In genomic region chrX:23333842-23334535, GRCh38 we compare ENCODE assay signal across 9 cellular contexts. TPM values are rescaled to one million over a fixed set of nuclear protein-coding genes. Genes with fewer than 3 reads are reported as not detected.
A peak's percentile ranks its signal among the peaks of the same experiment; 100 is the strongest.
DNase-seq lines count a peak whose midpoint lies in the region; ATAC-seq and TF ChIP-seq lines count a peak whose summit lies in the region.
"Had no signal": no experiment of that assay in that cellular context is flagged by ENCODE, and none has a peak within 500 bp of the region (broad histone marks: within the 10 kb centered on the region; RNA-seq: fewer than 3 reads in every experiment).

No MANE protein-coding gene starts in this region.

- peaks cover 73% of the 10 kb centered on the region for H3K27me3 ChIP-seq in BLaER1

- no peak for ATAC-seq in GM21381 (IDR thresholded peaks at IDR 0.05; ENCODE audit: unreplicated experiment)
- no peak for ATAC-seq in sciatic nerve

- no peaks in the 10 kb centered on the region; the same call in 1 of the 2 replicates for H4K20me1 ChIP-seq in BLaER1

- peak overlapping the region; percentile 78 for H3K4me2 ChIP-seq in BLaER1

- TF ChIP-seq RAD21 in Ishikawa (IDR thresholded peaks at IDR 0.05; ENCODE audit: low read depth): no peak

- no peaks in the 10 kb centered on the region for H3K9me3 Mint-ChIP-seq in progenitor cell of endocrine pancreas (ENCODE audit: low read depth)

- H3K4me3 ChIP-seq in BLaER1 (peak overlapping the region; percentile 64), epithelial cell of proximal tubule (ENCODE audit: low read depth, low read length) (peak overlapping the region; percentile 30)

- no peaks in the 10 kb centered on the region for H3K36me3 ChIP-seq in BLaER1

- H3K4me3 Mint-ChIP-seq in progenitor cell of endocrine pancreas (ENCODE audit: low read depth): peak overlapping the region; percentile 79

- peaks cover 4% of the 10 kb centered on the region; the same call in 1 of the 2 replicates for H3K4me1 ChIP-seq in BLaER1

- no peaks in the 10 kb centered on the region for H3K36me3 Mint-ChIP-seq in progenitor cell of endocrine pancreas (ENCODE audit: insufficient read depth)

- intact Hi-C loops in sciatic nerve (cut with DNase I): no loop called here

- H3K9me3 ChIP-seq in BLaER1: peaks cover 38% of the 10 kb centered on the region

- peaks cover 91% of the 10 kb centered on the region for H3K27me3 Mint-ChIP-seq in progenitor cell of endocrine pancreas

- peak overlapping the region; percentile 78 for H3K27ac Mint-ChIP-seq in progenitor cell of endocrine pancreas

- no peak for TF ChIP-seq EP300 in Ishikawa (IDR thresholded peaks at IDR 0.05; ENCODE audit: borderline replicate concordance)

- peaks cover 12% of the 10 kb centered on the region for H3K4me1 Mint-ChIP-seq in progenitor cell of endocrine pancreas (ENCODE audit: low read depth)

- no peak overlapping the region for H3K9ac ChIP-seq in BLaER1

- DNase-seq in epithelial cell of proximal tubule (ENCODE audit: low read depth): no peak
- DNase-seq in progenitor cell of endocrine pancreas (ENCODE audit: low spot score, unreplicated experiment): peak; percentile 26
- DNase-seq in activated naive CD4-positive, alpha-beta T cell treated with anti-CD3 and anti-CD28 coated beads, Interleukin-2, amount 50 U/mL, for 16 hours: no peak
- DNase-seq in mesenteric fat pad (ENCODE audit: low spot score): no peak
- no peak for DNase-seq in sciatic nerve (ENCODE audit: low spot score)

- TF ChIP-seq CTCF in epithelial cell of proximal tubule (conservative IDR thresholded peaks at IDR 0.05; ENCODE audit: low read depth, low read length) (no peak), progenitor cell of endocrine pancreas (IDR thresholded peaks at IDR 0.05; ENCODE audit: unreplicated experiment) (no peak)

- no peak overlapping the region for H3K27ac ChIP-seq in BLaER1

TF ChIP-seq in Ishikawa, 13 proteins besides CTCF, POLR2A, EP300 and RAD21:
- TF ChIP-seq, protein P1, sequence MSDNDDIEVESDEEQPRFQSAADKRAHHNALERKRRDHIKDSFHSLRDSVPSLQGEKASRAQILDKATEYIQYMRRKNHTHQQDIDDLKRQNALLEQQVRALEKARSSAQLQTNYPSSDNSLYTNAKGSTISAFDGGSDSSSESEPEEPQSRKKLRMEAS (IDR thresholded peaks at IDR 0.05): peak; percentile 78
- TF ChIP-seq TEAD4 (IDR thresholded peaks at IDR 0.05): no peak

RNA-seq across cellular contexts. Expression of gene PTCHD1, which starts 0.7 kb away (rescaled TPM):
- total RNA-seq in epithelial cell of proximal tubule: 0.06 TPM in 1 of 2 replicates, not detected in the other
- 0.43 and 0.55 TPM in 2 replicates for total RNA-seq in progenitor cell of endocrine pancreas
- 0.19 TPM for total RNA-seq in mesenteric fat pad
- total RNA-seq in sciatic nerve: 0.04 TPM
- total RNA-seq: lung microvascular endothelial cell had no signal
